8 cellular contexts compared by ENCODE assay signal in the genomic region with DNA sequence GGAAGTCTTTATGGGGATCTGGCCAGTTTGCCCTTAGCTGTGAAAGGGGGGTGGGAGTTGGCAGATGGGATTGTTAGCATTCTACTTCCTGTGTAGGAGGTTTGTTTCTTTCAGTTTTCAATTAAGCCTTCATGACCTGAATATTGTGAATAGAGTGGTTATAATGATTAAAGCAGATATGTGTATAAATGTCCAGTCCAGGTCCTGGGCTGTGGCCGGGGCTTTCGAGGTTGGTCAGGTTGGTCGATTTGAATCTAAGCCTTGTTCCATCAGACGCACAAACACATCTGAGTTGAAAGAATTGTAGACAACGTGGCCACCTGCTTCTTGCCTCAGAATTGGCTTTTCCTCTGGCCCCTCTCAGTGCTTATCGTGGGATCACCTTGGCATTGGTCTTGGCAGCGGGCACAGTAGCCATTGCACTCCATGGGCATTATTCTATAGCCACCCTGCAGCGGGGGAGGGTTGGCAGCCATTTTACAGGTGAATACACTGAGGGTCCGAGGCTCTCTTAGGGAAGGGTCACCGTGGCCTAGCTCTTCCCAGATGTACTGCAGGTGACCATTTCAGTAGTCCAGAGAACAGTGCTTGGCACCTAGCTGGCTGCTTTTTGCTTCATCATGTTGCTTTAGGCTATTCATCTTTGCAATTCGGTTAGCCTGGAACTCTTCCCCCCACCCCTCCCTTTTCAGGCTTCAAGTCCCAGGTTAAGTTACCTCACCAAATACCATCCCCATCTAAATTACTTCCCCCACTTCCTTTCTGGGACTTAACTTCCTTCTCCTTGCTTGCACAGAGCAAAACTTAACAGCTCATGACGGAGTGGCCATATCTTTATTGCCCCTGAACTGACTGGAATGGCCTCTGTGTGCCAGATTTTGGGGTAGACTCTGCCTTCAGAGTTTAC. TPM values are rescaled to one million over a fixed set of nuclear protein-coding genes. Genes with fewer than 3 reads are reported as not detected.
A peak's percentile ranks its signal among the peaks of the same experiment; 100 is the strongest.
DNase-seq lines count a peak whose midpoint lies in the region; ATAC-seq, FAIRE-seq and TF ChIP-seq lines count a peak whose summit lies in the region.

No MANE protein-coding gene starts in this region.

- H3K36me3 ChIP-seq in brain microvascular endothelial cell (replicated peaks): peaks cover 6% of the 10 kb centered on the region

- FAIRE-seq in D721Med (lab: Jason Lieb, UNC): no peak

- peak overlapping the region; percentile 62 for H3K27ac ChIP-seq in brain microvascular endothelial cell

- H3K27ac Mint-ChIP-seq in activated CD8-positive, alpha-beta memory T cell treated with anti-CD3 and anti-CD28 coated beads, Interleukin-2, amount 10 ng/mL, durations not matched to agents 7 days and 5 days: peak overlapping the region; percentile 93

- peaks cover 18% of the 10 kb centered on the region for H3K36me3 Mint-ChIP-seq in activated CD8-positive, alpha-beta memory T cell treated with anti-CD3 and anti-CD28 coated beads, Interleukin-2, amount 10 ng/mL, durations not matched to agents 7 days and 5 days

- CTCF ChIA-PET in activated CD8-positive, alpha-beta memory T cell treated with anti-CD3 and anti-CD28 coated beads, Interleukin-2, amount 10 ng/mL, durations not matched to agents 7 days and 5 days (lab: Charles Lee): interaction anchor here (0.7 to 4.4 kb wide), 8 partner anchors 9 to 148 kb away, joined by 3 to 21 read pairs (median 6); no protein-coding TSS in a partner anchor

- H3K4me3 Mint-ChIP-seq in activated CD8-positive, alpha-beta memory T cell treated with anti-CD3 and anti-CD28 coated beads, Interleukin-2, amount 10 ng/mL, durations not matched to agents 7 days and 5 days: peak overlapping the region; percentile 94

- TF ChIP-seq CTCF in brain microvascular endothelial cell (IDR thresholded peaks at IDR 0.05; ENCODE audit: low read depth, low read length, missing control alignments) (no peak), D721Med (IDR thresholded peaks at IDR 0.05; ENCODE audit: insufficient read depth, missing control alignments) (no peak)

- in situ Hi-C loops in brain microvascular endothelial cell (cut with HindIII; ENCODE audit: low pct_ligation_motif_present, low sequenced_read_pairs): no loop called here

- H3K27me3 Mint-ChIP-seq in activated CD8-positive, alpha-beta memory T cell treated with anti-CD3 and anti-CD28 coated beads, Interleukin-2, amount 10 ng/mL, durations not matched to agents 7 days and 5 days: no peaks in the 10 kb centered on the region

- no peak for DNase-seq in activated CD8-positive, alpha-beta memory T cell treated with anti-CD3 and anti-CD28 coated beads, Interleukin-2, amount 10 ng/mL, durations not matched to agents 7 days and 5 days
- no peak for DNase-seq in activated CD8-positive, alpha-beta memory T cell treated with anti-CD3 and anti-CD28 coated beads, Interleukin-2, amount 50 U/mL, for 4 hours
- DNase-seq in M059J (ENCODE audit: low read depth) (peak; percentile 56), brain microvascular endothelial cell (no peak), mesenteric fat pad (ENCODE audit: low spot score) (peak; percentile 60), D721Med (ENCODE audit: insufficient read length, low spot score) (no peak), NCI-H510A (lab: John Stamatoyannopoulos, UW) (no peak)
- no peak for DNase-seq in stimulated activated CD4-positive, alpha-beta T cell treated with anti-CD3 and anti-CD28 coated beads, Interleukin-1b, Interleukin-23, amount 100 ng/mL, for 48 hours

- H3K27me3 ChIP-seq in brain microvascular endothelial cell (replicated peaks): no peaks in the 10 kb centered on the region

- peaks cover 50% of the 10 kb centered on the region for H3K4me1 Mint-ChIP-seq in activated CD8-positive, alpha-beta memory T cell treated with anti-CD3 and anti-CD28 coated beads, Interleukin-2, amount 10 ng/mL, durations not matched to agents 7 days and 5 days

- H3K4me3 ChIP-seq in brain microvascular endothelial cell (ENCODE audit: low read depth, low read length): peak overlapping the region; percentile 92

- peak; percentile 30 for ATAC-seq in activated CD8-positive, alpha-beta memory T cell treated with anti-CD3 and anti-CD28 coated beads, Interleukin-2, amount 10 ng/mL, durations not matched to agents 7 days and 5 days

- no peaks in the 10 kb centered on the region for H3K9me3 Mint-ChIP-seq in activated CD8-positive, alpha-beta memory T cell treated with anti-CD3 and anti-CD28 coated beads, Interleukin-2, amount 10 ng/mL, durations not matched to agents 7 days and 5 days (ENCODE audit: low read depth)

RNA-seq across cellular contexts. Expression of a gene that starts 1.1 kb away (rescaled TPM):
- 10 to 100 TPM; 65.2 to 74.4 TPM for total RNA-seq in activated CD8-positive, alpha-beta memory T cell treated with anti-CD3 and anti-CD28 coated beads, Interleukin-2, amount 10 ng/mL, durations not matched to agents 7 days and 5 days
- 372 and 527 TPM in 2 replicates for total RNA-seq in M059J (2014; rRNA removed; shearing (Covaris generic))
- 59.9 TPM for total RNA-seq in mesenteric fat pad

RNA-seq across cellular contexts. Expression of a gene that starts 21.9 kb away (rescaled TPM):
- 10 to 100 TPM; 10.2 to 11.1 TPM for total RNA-seq in activated CD8-positive, alpha-beta memory T cell treated with anti-CD3 and anti-CD28 coated beads, Interleukin-2, amount 10 ng/mL, durations not matched to agents 7 days and 5 days
- 4.1 and 8.3 TPM in 2 replicates for total RNA-seq in M059J (2014; rRNA removed; shearing (Covaris generic))
- total RNA-seq in mesenteric fat pad: 4.9 TPM

RNA-seq across cellular contexts. Expression of a gene that starts 45.5 kb away (rescaled TPM):
- total RNA-seq in activated CD8-positive, alpha-beta memory T cell treated with anti-CD3 and anti-CD28 coated beads, Interleukin-2, amount 10 ng/mL, durations not matched to agents 7 days and 5 days: under 1 TPM; 0.21 to 0.61 TPM
- total RNA-seq in M059J (2014; rRNA removed; shearing (Covaris generic)): 8.4 and 10.6 TPM in 2 replicates
- 19.1 TPM for total RNA-seq in mesenteric fat pad

Comparison
In these comparisons a context has a peak if more than half of its experiments do, and no peak if none do; other contexts are left out.
1. DNase-seq: peak in M059J (single experiment) and mesenteric fat pad (single experiment); none in activated CD8-positive, alpha-beta memory T cell treated with anti-CD3 and anti-CD28 coated beads, Interleukin-2, amount 10 ng/mL, durations not matched to agents 7 days and 5 days (single experiment), activated CD8-positive, alpha-beta memory T cell treated with anti-CD3 and anti-CD28 coated beads, Interleukin-2, amount 50 U/mL, for 4 hours (single experiment), brain microvascular endothelial cell (single experiment), D721Med (single experiment), NCI-H510A (single experiment) and stimulated activated CD4-positive, alpha-beta T cell treated with anti-CD3 and anti-CD28 coated beads, Interleukin-1b, Interleukin-23, amount 100 ng/mL, for 48 hours (single experiment).